ENCODE assay signal across 24 cellular contexts in the genomic region with DNA sequence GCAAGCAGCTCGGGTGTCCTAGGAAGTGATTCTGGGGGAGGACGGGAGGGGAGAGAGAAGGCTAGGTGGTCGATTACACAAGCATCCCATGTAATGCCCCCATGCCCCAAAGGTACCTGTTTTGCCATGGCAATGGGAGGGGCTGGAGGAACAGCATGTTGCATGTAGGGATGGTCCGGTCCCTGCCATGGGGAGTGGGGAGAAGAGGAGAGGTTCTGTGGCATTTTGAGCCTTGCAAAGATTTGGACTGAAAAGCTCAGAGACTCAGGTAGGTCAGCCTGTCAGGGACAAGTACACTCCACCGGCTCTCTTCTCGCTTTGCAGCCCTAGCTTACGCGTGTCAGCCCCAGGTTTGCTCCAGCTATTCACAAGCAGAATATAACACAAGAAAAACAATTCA. TPM values are rescaled to one million over a fixed set of nuclear protein-coding genes. Genes with fewer than 3 reads are reported as not detected.
"Had no signal": no experiment of that assay in that cellular context is flagged by ENCODE, and none has a peak within 500 bp of the region (broad histone marks: within the 10 kb centered on the region; RNA-seq: fewer than 3 reads in every experiment).

No MANE protein-coding gene starts in this region.

- H3K27me3 ChIP-seq: hepatocyte, left lung, tibial nerve had no signal

- H3K9me3 ChIP-seq: left lung, tibial nerve had no signal

- H3K27ac Mint-ChIP-seq: activated naive CD8-positive, alpha-beta T cell treated with anti-CD3 and anti-CD28 coated beads for 36 hours; activated T-cell treated with anti-CD3 and anti-CD28 coated beads, Interleukin-2, amount 50 U/mL, for 24 hours; activated T-helper 17 cell treated with anti-CD3 and anti-CD28 coated beads, Interleukin-2, amount 50 U/mL, for 72 hours; T-helper 17 cell had no signal

- H3K27me3 Mint-ChIP-seq: activated naive CD8-positive, alpha-beta T cell treated with anti-CD3 and anti-CD28 coated beads for 36 hours; activated T-cell treated with anti-CD3 and anti-CD28 coated beads, Interleukin-2, amount 50 U/mL, for 24 hours had no signal

- H3K36me3 Mint-ChIP-seq: activated naive CD8-positive, alpha-beta T cell treated with anti-CD3 and anti-CD28 coated beads for 36 hours had no signal

- H3K27ac ChIP-seq: hepatocyte, left lung, SK-N-MC, tibial nerve had no signal

- H3K4me1 Mint-ChIP-seq: activated naive CD8-positive, alpha-beta T cell treated with anti-CD3 and anti-CD28 coated beads for 36 hours had no signal

- DNase-seq: activated CD4-positive, CD25-positive, alpha-beta regulatory T cell; activated naive CD8-positive, alpha-beta T cell treated with anti-CD3 and anti-CD28 coated beads for 36 hours; activated T-cell treated with anti-CD3 and anti-CD28 coated beads, Interleukin-2, amount 50 U/mL, for 24 hours; amniotic stem cell; foreskin fibroblast; kidney glomerular epithelial cell; left lung; occipital lobe; posterior cingulate gyrus; stimulated activated CD4-positive, alpha-beta T cell treated with anti-CD3 and anti-CD28 coated beads, Interleukin-2, amount 100 ng/mL, for 48 hours; stimulated activated CD8-positive, alpha-beta memory T cell treated with anti-CD3 and anti-CD28 coated beads, Interleukin-4, amount 100 ng/mL, for 48 hours; substantia nigra; SW 1271; T-helper 17 cell had no signal

- H3K4me1 ChIP-seq: left lung had no signal

- H3K4me3 ChIP-seq: hepatocyte, left lung, lung, SK-N-MC, tibial nerve had no signal

- ATAC-seq: activated T-helper 17 cell treated with anti-CD3 and anti-CD28 coated beads, Interleukin-2, amount 50 U/mL, for 72 hours; left lung; T-helper 17 cell had no signal

- H3K9me3 Mint-ChIP-seq: activated naive CD8-positive, alpha-beta T cell treated with anti-CD3 and anti-CD28 coated beads for 36 hours; activated T-cell treated with anti-CD3 and anti-CD28 coated beads, Interleukin-2, amount 50 U/mL, for 24 hours; activated T-helper 17 cell treated with anti-CD3 and anti-CD28 coated beads, Interleukin-2, amount 50 U/mL, for 72 hours had no signal

- H3K4me3 Mint-ChIP-seq: activated naive CD8-positive, alpha-beta T cell treated with anti-CD3 and anti-CD28 coated beads for 36 hours; activated T-cell treated with anti-CD3 and anti-CD28 coated beads, Interleukin-2, amount 50 U/mL, for 24 hours; activated T-helper 17 cell treated with anti-CD3 and anti-CD28 coated beads, Interleukin-2, amount 50 U/mL, for 72 hours; T-helper 17 cell had no signal

RNA-seq across cellular contexts. Expression of a gene that starts 21.4 kb away (rescaled TPM):
- total RNA-seq: activated naive CD8-positive, alpha-beta T cell treated with anti-CD3 and anti-CD28 coated beads for 36 hours; activated T-helper 17 cell treated with anti-CD3 and anti-CD28 coated beads, Interleukin-2, amount 50 U/mL, for 72 hours; cardiac septum; chondrocyte; fibroblast of lung; glomerular endothelial cell; hepatocyte; left lung; lung; occipital lobe; T-helper 17 cell had no signal
- polyA plus RNA-seq: hepatocyte, lung, neural cell had no signal
